Comparison of ENCODE assay signal across 33 cellular contexts in genomic region chr3:10055097-10055496, GRCh38. TPM values are rescaled to one million over a fixed set of nuclear protein-coding genes. Genes with fewer than 3 reads are reported as not detected.
"Had no signal": no experiment of that assay in that cellular context is flagged by ENCODE, and none has a peak within 500 bp of the region (broad histone marks: within the 10 kb centered on the region; RNA-seq: fewer than 3 reads in every experiment).

No MANE protein-coding gene starts in this region.

- H3K36me3 Mint-ChIP-seq: natural killer cell had no signal

- DNase-seq: naive thymus-derived CD4-positive, alpha-beta T cell; natural killer cell; occipital lobe; ovary; posterior cingulate gyrus; psoas muscle; right cardiac atrium; stimulated activated CD4-positive, alpha-beta T cell treated with anti-CD3 and anti-CD28 coated beads, Interleukin-15, amount 100 ng/mL, for 24 hours; stimulated activated CD4-positive, alpha-beta T cell treated with anti-CD3 and anti-CD28 coated beads, Interleukin-2, amount 100 ng/mL, for 24 hours; stimulated activated CD4-positive, alpha-beta T cell treated with anti-CD3 and anti-CD28 coated beads, Interleukin-2, amount 100 ng/mL, for 48 hours; stimulated activated CD4-positive, alpha-beta T cell treated with anti-CD3 and anti-CD28 coated beads, Interleukin-4, amount 100 ng/mL, for 24 hours; stimulated activated naive B cell treated with anti-CD40 and anti-IgM and Interleukin-4, amounts not matched to agents 10 μg/mL and 1 μg/mL and 100 μg/mL, for 72 hours; stimulated activated naive CD4-positive, alpha-beta T cell treated with Interleukin-2 at 50 U/mL for 16 hours; stomach; tibial artery; transverse colon; upper lobe of right lung had no signal

- H3K4me1 Mint-ChIP-seq: naive thymus-derived CD4-positive, alpha-beta T cell; natural killer cell; nephron; neural progenitor cell; stimulated activated effector memory CD8-positive, alpha-beta T cell treated with anti-CD3 and anti-CD28 coated beads, Interleukin-12 subunit alpha, Interleukin-12 subunit beta, amount 100 ng/mL, for 72 hours; stimulated activated naive B cell treated with anti-CD40 and anti-IgM and Interleukin-4, amounts not matched to agents 10 μg/mL and 1 μg/mL and 100 μg/mL, for 72 hours had no signal

- H3K4me1 ChIP-seq: neural progenitor cell, parathyroid adenoma, psoas muscle, stomach, tibial artery, transverse colon, upper lobe of right lung had no signal

- H3K27ac Mint-ChIP-seq: naive thymus-derived CD4-positive, alpha-beta T cell; natural killer cell; nephron; neural progenitor cell; progenitor cell of endocrine pancreas; stimulated activated effector memory CD8-positive, alpha-beta T cell treated with anti-CD3 and anti-CD28 coated beads, Interleukin-12 subunit alpha, Interleukin-12 subunit beta, amount 100 ng/mL, for 72 hours; stimulated activated naive B cell treated with anti-CD40 and anti-IgM and Interleukin-4, amounts not matched to agents 10 μg/mL and 1 μg/mL and 100 μg/mL, for 72 hours; stimulated activated naive CD8-positive, alpha-beta T cell treated with anti-CD3 and anti-CD28 coated beads, Interleukin-15, Interleukin-2, amounts not matched to agents 100 ng/mL and 50 ng/mL, for 24 hours; type B pancreatic cell had no signal

- H3K27ac ChIP-seq: neural progenitor cell, ovary, parathyroid adenoma, psoas muscle, skin epidermis, stomach, thoracic aorta, tibial artery, transverse colon, upper lobe of right lung had no signal

- ATAC-seq: naive thymus-derived CD4-positive, alpha-beta T cell; natural killer cell; psoas muscle; right cardiac atrium; sciatic nerve; stimulated activated effector memory CD8-positive, alpha-beta T cell treated with anti-CD3 and anti-CD28 coated beads, Interleukin-12 subunit alpha, Interleukin-12 subunit beta, amount 100 ng/mL, for 72 hours; stimulated activated naive B cell treated with anti-CD40 and anti-IgM and Interleukin-4, amounts not matched to agents 10 μg/mL and 1 μg/mL and 100 μg/mL, for 72 hours; upper lobe of right lung had no signal

- H3K4me3 Mint-ChIP-seq: naive thymus-derived CD4-positive, alpha-beta T cell; natural killer cell; nephron; neural progenitor cell; stimulated activated effector memory CD8-positive, alpha-beta T cell treated with anti-CD3 and anti-CD28 coated beads, Interleukin-12 subunit alpha, Interleukin-12 subunit beta, amount 100 ng/mL, for 72 hours; stimulated activated naive B cell treated with anti-CD40 and anti-IgM and Interleukin-4, amounts not matched to agents 10 μg/mL and 1 μg/mL and 100 μg/mL, for 72 hours; stimulated activated naive CD8-positive, alpha-beta T cell treated with anti-CD3 and anti-CD28 coated beads, Interleukin-15, Interleukin-2, amounts not matched to agents 100 ng/mL and 50 ng/mL, for 24 hours; type B pancreatic cell had no signal

- H3K4me3 ChIP-seq: neural progenitor cell, ovary, psoas muscle, skin epidermis, stomach, thoracic aorta, tibial artery, transverse colon, upper lobe of right lung had no signal

- H3K9me3 Mint-ChIP-seq: naive thymus-derived CD4-positive, alpha-beta T cell; natural killer cell; nephron; neural progenitor cell; stimulated activated effector memory CD8-positive, alpha-beta T cell treated with anti-CD3 and anti-CD28 coated beads, Interleukin-12 subunit alpha, Interleukin-12 subunit beta, amount 100 ng/mL, for 72 hours; stimulated activated naive B cell treated with anti-CD40 and anti-IgM and Interleukin-4, amounts not matched to agents 10 μg/mL and 1 μg/mL and 100 μg/mL, for 72 hours; stimulated activated naive CD8-positive, alpha-beta T cell treated with anti-CD3 and anti-CD28 coated beads, Interleukin-15, Interleukin-2, amounts not matched to agents 100 ng/mL and 50 ng/mL, for 24 hours; type B pancreatic cell had no signal

- H3K36me3 ChIP-seq: ovary, stomach, thoracic aorta, tibial artery, transverse colon, upper lobe of right lung had no signal

- H3K9me3 ChIP-seq: ovary, psoas muscle, stomach, thoracic aorta, tibial artery, transverse colon, upper lobe of right lung had no signal

- H3K27me3 ChIP-seq: neural progenitor cell, ovary, stomach, tibial artery, transverse colon, upper lobe of right lung had no signal

- H3K27me3 Mint-ChIP-seq: naive thymus-derived CD4-positive, alpha-beta T cell; progenitor cell of endocrine pancreas; stimulated activated naive B cell treated with anti-CD40 and anti-IgM and Interleukin-4, amounts not matched to agents 10 μg/mL and 1 μg/mL and 100 μg/mL, for 72 hours; stimulated activated naive CD8-positive, alpha-beta T cell treated with anti-CD3 and anti-CD28 coated beads, Interleukin-15, Interleukin-2, amounts not matched to agents 100 ng/mL and 50 ng/mL, for 24 hours; type B pancreatic cell had no signal

RNA-seq across cellular contexts. Expression of gene FANCD2OS, which starts 53.0 kb away (rescaled TPM):
- total RNA-seq: naive thymus-derived CD4-positive, alpha-beta T cell; natural killer cell; occipital lobe; osteoblast; ovary; progenitor cell of endocrine pancreas; psoas muscle; renal cortical epithelial cell; right cardiac atrium; sciatic nerve; stomach; subcutaneous adipose tissue; temporal lobe; thoracic aorta; transverse colon; upper lobe of right lung; urinary bladder had no signal
- polyA plus RNA-seq: naive thymus-derived CD4-positive, alpha-beta T cell; neural cell; ovary; psoas muscle; right cardiac atrium; stomach; urinary bladder had no signal
